ENCODE assay signal across 14 cellular contexts in genomic region chr2:235841863-235842262, GRCh38.
A peak's percentile ranks its signal among the peaks of the same experiment; 100 is the strongest.
DNase-seq lines count a peak whose midpoint lies in the region; ATAC-seq, FAIRE-seq and TF ChIP-seq lines count a peak whose summit lies in the region.
"Had no signal": no experiment of that assay in that cellular context is flagged by ENCODE, and none has a peak within 500 bp of the region (broad histone marks: within the 10 kb centered on the region; RNA-seq: fewer than 3 reads in every experiment).

No MANE protein-coding gene starts in this region.

- peaks cover 17% of the 10 kb centered on the region for H3K4me1 Mint-ChIP-seq in neural crest cell
- H3K4me1 Mint-ChIP-seq in stimulated activated naive CD8-positive, alpha-beta T cell treated with anti-CD3 and anti-CD28 coated beads, Interleukin-15, amount 100 ng/mL, for 72 hours: no peaks in the 10 kb centered on the region
- H3K4me1 Mint-ChIP-seq: B cell had no signal

- H3K27me3 Mint-ChIP-seq in neural crest cell (ENCODE audit: low read depth): no peaks in the 10 kb centered on the region
- peaks cover 17% of the 10 kb centered on the region for H3K27me3 Mint-ChIP-seq in stimulated activated naive CD8-positive, alpha-beta T cell treated with anti-CD3 and anti-CD28 coated beads, Interleukin-15, amount 100 ng/mL, for 72 hours
- H3K27me3 Mint-ChIP-seq: B cell had no signal

- H3K27me3 ChIP-seq in H7 (ENCODE audit: control insufficient read depth, insufficient read depth, low read length) (no peaks in the 10 kb centered on the region), bronchial epithelial cell (ENCODE audit: control insufficient read depth, insufficient read depth, low read length) (no peaks in the 10 kb centered on the region)
- H3K27me3 ChIP-seq: BLaER1 treated with 17β-estradiol and CSF1 and Interleukin-3, amounts not matched to agents 10 nM and 100 nM had no signal

- H3K36me3 Mint-ChIP-seq in neural crest cell (ENCODE audit: low read depth): peaks cover 5% of the 10 kb centered on the region
- H3K36me3 Mint-ChIP-seq: CD8-positive, alpha-beta T cell had no signal

- TF ChIP-seq CTCF in bronchial epithelial cell (IDR thresholded peaks at IDR 0.05; ENCODE audit: insufficient read depth, low read length, severe bottlenecking): no peak
- TF ChIP-seq CTCF in neural crest cell (conservative IDR thresholded peaks at IDR 0.05): no peak

- no peak for ATAC-seq in stimulated activated naive CD8-positive, alpha-beta T cell treated with anti-CD3 and anti-CD28 coated beads, Interleukin-15, amount 100 ng/mL, for 72 hours
- ATAC-seq in GM18498 (IDR thresholded peaks at IDR 0.05; ENCODE audit: unreplicated experiment): no peak
- ATAC-seq: CD8-positive, alpha-beta T cell had no signal

- H3K9me3 Mint-ChIP-seq in neural crest cell: no peaks in the 10 kb centered on the region
- no peaks in the 10 kb centered on the region for H3K9me3 Mint-ChIP-seq in stimulated activated naive CD8-positive, alpha-beta T cell treated with anti-CD3 and anti-CD28 coated beads, Interleukin-15, amount 100 ng/mL, for 72 hours
- H3K9me3 Mint-ChIP-seq: CD8-positive, alpha-beta T cell had no signal

- H3K4me3 ChIP-seq in H7 (ENCODE audit: insufficient read depth, low read depth, low read length): no peak overlapping the region
- H3K4me3 ChIP-seq in bronchial epithelial cell (ENCODE audit: low read depth, low read length): no peak overlapping the region
- H3K4me3 ChIP-seq: BLaER1 treated with 17β-estradiol and CSF1 and Interleukin-3, amounts not matched to agents 10 nM and 100 nM; HAP-1 had no signal

- DNase-seq in H7: peak; percentile 26
- DNase-seq in bronchial epithelial cell (ENCODE audit: low read depth): no peak
- DNase-seq in neural crest cell (ENCODE audit: low read depth, low spot score): no peak
- DNase-seq in ureter (ENCODE audit: low spot score): peak; percentile 13
- no peak for DNase-seq in stimulated activated naive CD8-positive, alpha-beta T cell treated with anti-CD3 and anti-CD28 coated beads, Interleukin-15, amount 100 ng/mL, for 72 hours
- DNase-seq: Calu3; CD8-positive, alpha-beta T cell; DMS79 treated with DMSO at 0.1 percent for 48 hours; GF-D8 had no signal

- FAIRE-seq in bronchial epithelial cell (lab: Jason Lieb, UNC): peak; percentile 70
- FAIRE-seq: H1 had no signal

- no peak overlapping the region for H3K4me3 Mint-ChIP-seq in neural crest cell
- no peak overlapping the region for H3K4me3 Mint-ChIP-seq in stimulated activated naive CD8-positive, alpha-beta T cell treated with anti-CD3 and anti-CD28 coated beads, Interleukin-15, amount 100 ng/mL, for 72 hours
- H3K4me3 Mint-ChIP-seq: B cell; CD8-positive, alpha-beta T cell had no signal

- H3K27ac Mint-ChIP-seq in neural crest cell (ENCODE audit: unreplicated experiment): peak overlapping the region; percentile 71
- no peak overlapping the region for H3K27ac Mint-ChIP-seq in stimulated activated naive CD8-positive, alpha-beta T cell treated with anti-CD3 and anti-CD28 coated beads, Interleukin-15, amount 100 ng/mL, for 72 hours
- H3K27ac Mint-ChIP-seq: B cell; CD8-positive, alpha-beta T cell had no signal

- H3K36me3 ChIP-seq in H7 (replicated peaks; ENCODE audit: control insufficient read depth, insufficient read depth, low read length) (no peaks in the 10 kb centered on the region), bronchial epithelial cell (ENCODE audit: control insufficient read depth, insufficient read depth, low read length) (no peaks in the 10 kb centered on the region)
- H3K36me3 ChIP-seq: HAP-1 had no signal

Comparison
In these comparisons a context has a peak if more than half of its experiments do, and no peak if none do; other contexts are left out.
1. DNase-seq: peak in H7 (single experiment) and ureter (single experiment); none in bronchial epithelial cell (single experiment), neural crest cell (single experiment) and stimulated activated naive CD8-positive, alpha-beta T cell treated with anti-CD3 and anti-CD28 coated beads, Interleukin-15, amount 100 ng/mL, for 72 hours (0 of 2).